ENCODE assay signal across 1 cellular context in genomic region chr1:3732747-3733602, GRCh38.
TF ChIP-seq lines count a peak whose summit lies in the region.

No MANE protein-coding gene starts in this region.

TF ChIP-seq in HepG2, 621 proteins besides CTCF, POLR2A, EP300 and RAD21 (continued from another document):
- no peak for TF ChIP-seq ARID4A (CRISPR knock-in tag; IDR thresholded peaks at IDR 0.05; ENCODE audit: borderline replicate concordance)
- TF ChIP-seq NR0B2 (CRISPR knock-in tag; IDR thresholded peaks at IDR 0.05): no peak
- no peak; the same call in 1 of the 2 replicates for TF ChIP-seq SNAPC2 (CRISPR knock-in tag; IDR thresholded peaks at IDR 0.05)
- TF ChIP-seq ZNF687 (CRISPR knock-in tag; IDR thresholded peaks at IDR 0.05): peak; percentile 91
- peak; percentile 11; the same call in 1 of the 2 replicates for TF ChIP-seq JUND (CRISPR knock-in tag; IDR thresholded peaks at IDR 0.05)
- TF ChIP-seq ZNF431 (CRISPR knock-in tag; IDR thresholded peaks at IDR 0.05; ENCODE audit: borderline replicate concordance, low read depth): no peak
- TF ChIP-seq ZBTB38 (CRISPR knock-in tag; IDR thresholded peaks at IDR 0.05): peak; percentile 90
- no peak for TF ChIP-seq ZNF432 (CRISPR knock-in tag; IDR thresholded peaks at IDR 0.05; ENCODE audit: borderline replicate concordance)
- TF ChIP-seq ATF7 (IDR thresholded peaks at IDR 0.05): no peak
- no peak for TF ChIP-seq ATF7 (CRISPR knock-in tag; IDR thresholded peaks at IDR 0.05)
- peak; percentile 65 for TF ChIP-seq AGO1 (IDR thresholded peaks at IDR 0.05; ENCODE audit: low read depth, low read length, poor library complexity, severe bottlenecking)
- no peak for TF ChIP-seq PAX8 (CRISPR knock-in tag; IDR thresholded peaks at IDR 0.05; ENCODE audit: borderline replicate concordance)
- peak; percentile 19; the same call in 1 of the 2 replicates for TF ChIP-seq GABPB1 (CRISPR knock-in tag; IDR thresholded peaks at IDR 0.05)
- TF ChIP-seq ZBTB40 (IDR thresholded peaks at IDR 0.05): no peak
- TF ChIP-seq ZBTB40 (CRISPR knock-in tag; IDR thresholded peaks at IDR 0.05): no peak
- no peak for TF ChIP-seq EHMT2 (IDR thresholded peaks at IDR 0.05; ENCODE audit: borderline replicate concordance, low read depth, low read length)
- no peak for TF ChIP-seq ZBTB43 (CRISPR knock-in tag; conservative IDR thresholded peaks at IDR 0.05)
- no peak for TF ChIP-seq PHF21A (CRISPR knock-in tag; IDR thresholded peaks at IDR 0.05)
- TF ChIP-seq TARDBP (CRISPR knock-in tag; IDR thresholded peaks at IDR 0.05): no peak
- TF ChIP-seq DPF2 (CRISPR knock-in tag; IDR thresholded peaks at IDR 0.05; ENCODE audit: borderline replicate concordance, low read depth): no peak
- no peak for TF ChIP-seq ZBTB3 (CRISPR knock-in tag; IDR thresholded peaks at IDR 0.05; ENCODE audit: borderline replicate concordance, low read depth)
- TF ChIP-seq IKZF1 (IDR thresholded peaks at IDR 0.05): no peak
- TF ChIP-seq SUZ12 (IDR thresholded peaks at IDR 0.05; ENCODE audit: low read depth, low read length): no peak
- TF ChIP-seq AGO2 (optimal IDR thresholded peaks at IDR 0.05; ENCODE audit: low read depth, low read length): peak; percentile 72
- TF ChIP-seq STAG1 (CRISPR knock-in tag; IDR thresholded peaks at IDR 0.05): no peak
